12 cellular contexts compared by ENCODE assay signal in the genomic region with DNA sequence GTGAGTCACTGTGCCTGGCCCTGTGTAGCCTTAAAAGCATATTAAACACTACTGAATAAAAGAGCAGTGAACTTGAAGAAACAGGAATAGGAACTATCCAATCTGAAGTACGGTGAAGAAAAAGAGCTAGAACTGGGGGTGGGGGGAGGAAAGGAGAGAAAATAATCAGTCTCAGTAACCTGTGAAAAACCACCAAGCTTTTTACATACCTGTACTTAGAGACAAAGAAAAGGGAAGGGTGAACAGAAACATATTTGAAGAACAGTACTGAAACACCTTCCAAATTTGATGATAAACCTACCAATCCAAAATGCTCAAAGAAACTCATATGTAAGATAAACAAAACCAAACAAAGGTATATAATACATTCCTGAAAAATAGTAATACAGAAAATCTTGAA.
DNase-seq lines count a peak whose midpoint lies in the region; ATAC-seq and TF ChIP-seq lines count a peak whose summit lies in the region.
"Had no signal": no experiment of that assay in that cellular context is flagged by ENCODE, and none has a peak within 500 bp of the region (broad histone marks: within the 10 kb centered on the region; RNA-seq: fewer than 3 reads in every experiment).

No MANE protein-coding gene starts in this region.

- H3K27me3 Mint-ChIP-seq in dendritic cell treated with granulocyte-macrophage colony-stimulating factor and Interleukin-4, amounts not matched to agents 40 ng/mL and 50 ng/mL, for 4 days, result no peaks in the 10 kb centered on the region

- no peak for TF ChIP-seq CTCF in GM10248 (IDR thresholded peaks at IDR 0.05; ENCODE audit: control extremely low read depth, extremely low read depth, low read depth, missing control alignments)

- POLR2A ChIA-PET in GM10248 (lab: Yijun Ruan, JAX), result interaction anchor here (0.6 kb wide), 1 partner anchor 15 kb away, joined by 4 read pairs; no protein-coding TSS in a partner anchor

- peaks cover 30% of the 10 kb centered on the region for H3K36me3 Mint-ChIP-seq in dendritic cell treated with granulocyte-macrophage colony-stimulating factor and Interleukin-4, amounts not matched to agents 40 ng/mL and 50 ng/mL, for 4 days (ENCODE audit: low read depth)

- CTCF ChIA-PET in GM10248 (lab: Yijun Ruan, JAX), result interaction anchor here (1.0 kb wide), 2 partner anchors 14 to 37 kb away, joined by 3 read pairs; no protein-coding TSS in a partner anchor

- peak; percentile 71 for ATAC-seq in GM18868 (IDR thresholded peaks at IDR 0.05; ENCODE audit: unreplicated experiment)
- ATAC-seq in HG02852 (IDR thresholded peaks at IDR 0.05; ENCODE audit: unreplicated experiment), result peak; percentile 69
- no peak for ATAC-seq in GM18870 (IDR thresholded peaks at IDR 0.05; ENCODE audit: unreplicated experiment)
- ATAC-seq in Right ventricle myocardium superior (ENCODE audit: poor library complexity), result no peak
- ATAC-seq in HG02981 (IDR thresholded peaks at IDR 0.05; ENCODE audit: unreplicated experiment), result no peak
- ATAC-seq: body of pancreas had no signal

- DNase-seq in GM10248 (ENCODE audit: extremely low spot score) (peak; percentile 43), Right ventricle myocardium superior (no peak), C1 segment of cervical spinal cord (lab: John Stamatoyannopoulos, UW) (no peak)
- DNase-seq: activated CD8-positive, alpha-beta memory T cell treated with anti-CD3 and anti-CD28 coated beads for 24 hours; body of pancreas; DMS 273 treated with DMSO at 0.1 percent for 48 hours; mammary epithelial cell had no signal

- H3K9me3 Mint-ChIP-seq in dendritic cell treated with granulocyte-macrophage colony-stimulating factor and Interleukin-4, amounts not matched to agents 40 ng/mL and 50 ng/mL, for 4 days, result no peaks in the 10 kb centered on the region

- intact Hi-C loops in dendritic cell treated with granulocyte-macrophage colony-stimulating factor and Interleukin-4, amounts not matched to agents 40 ng/mL and 50 ng/mL, for 4 days (cut with micrococcal nuclease), result no loop called here
- intact Hi-C loops in Right ventricle myocardium superior (cut with DNase I), result no loop called here

- peaks cover 32% of the 10 kb centered on the region for H3K4me1 Mint-ChIP-seq in dendritic cell treated with granulocyte-macrophage colony-stimulating factor and Interleukin-4, amounts not matched to agents 40 ng/mL and 50 ng/mL, for 4 days (ENCODE audit: low read depth)

- peak overlapping the region; percentile 56 for H3K27ac Mint-ChIP-seq in dendritic cell treated with granulocyte-macrophage colony-stimulating factor and Interleukin-4, amounts not matched to agents 40 ng/mL and 50 ng/mL, for 4 days

- H3K4me3 Mint-ChIP-seq in dendritic cell treated with granulocyte-macrophage colony-stimulating factor and Interleukin-4, amounts not matched to agents 40 ng/mL and 50 ng/mL, for 4 days, result no peak overlapping the region

Comparison
In these comparisons a context has a peak if more than half of its experiments do, and no peak if none do; other contexts are left out.
1. ATAC-seq: peak in GM18868 (single experiment) and HG02852 (single experiment); none in GM18870 (single experiment), Right ventricle myocardium superior (single experiment) and HG02981 (single experiment).